21 cellular contexts compared by ENCODE assay signal in genomic region chr1:166282391-166283137, GRCh38.
"Had no signal": no experiment of that assay in that cellular context is flagged by ENCODE, and none has a peak within 500 bp of the region (broad histone marks: within the 10 kb centered on the region; RNA-seq: fewer than 3 reads in every experiment).

No MANE protein-coding gene starts in this region.

- H3K9me3 ChIP-seq: colonic mucosa, lower lobe of right lung, ovary, right lobe of liver, transverse colon, upper lobe of right lung, uterus had no signal

- H3K4me3 ChIP-seq: colonic mucosa, left lung, lower lobe of right lung, ovary, right lobe of liver, transverse colon, upper lobe of right lung, uterus had no signal

- H3K27ac ChIP-seq: colonic mucosa, epithelial cell of prostate, foreskin keratinocyte, left lung, lower lobe of right lung, ovary, right lobe of liver, transverse colon, upper lobe of right lung, uterus had no signal

- H3K36me3 ChIP-seq: colonic mucosa, left lung, lower lobe of right lung, ovary, right lobe of liver, transverse colon, upper lobe of right lung, uterus had no signal

- DNase-seq: colonic mucosa; effector CD8-positive, alpha-beta T cell; endodermal cell; foreskin keratinocyte; left lung; lower lobe of right lung; naive thymus-derived CD8-positive, alpha-beta T cell; occipital lobe; ovary; posterior cingulate gyrus; retina; small intestine; stimulated activated CD4-positive, alpha-beta T cell treated with anti-CD3 and anti-CD28 coated beads, Interleukin-15, amount 100 ng/mL, for 24 hours; stimulated activated CD4-positive, alpha-beta T cell treated with anti-CD3 and anti-CD28 coated beads, Interleukin-2, amount 100 ng/mL, for 48 hours; stimulated activated naive B cell treated with anti-CD40 and anti-IgM and Interleukin-4, amounts not matched to agents 10 μg/mL and 1 μg/mL and 100 μg/mL, for 72 hours; transverse colon; upper lobe of right lung; uterus had no signal

- H3K27me3 ChIP-seq: colonic mucosa, foreskin keratinocyte, ovary, right lobe of liver, transverse colon, upper lobe of right lung, uterus had no signal

- H3K4me1 ChIP-seq: colonic mucosa, foreskin keratinocyte, left lung, lower lobe of right lung, right lobe of liver, transverse colon, upper lobe of right lung, uterus had no signal

- ATAC-seq: esophagus mucosa; foreskin keratinocyte; left lung; lower lobe of right lung; naive thymus-derived CD8-positive, alpha-beta T cell; stimulated activated naive B cell treated with anti-CD40 and anti-IgM and Interleukin-4, amounts not matched to agents 10 μg/mL and 1 μg/mL and 100 μg/mL, for 72 hours; upper lobe of right lung had no signal
